25 cellular contexts compared by ENCODE assay signal in genomic region chr13:38759390-38759789, GRCh38.
"Had no signal": no experiment of that assay in that cellular context is flagged by ENCODE, and none has a peak within 500 bp of the region (broad histone marks: within the 10 kb centered on the region; RNA-seq: fewer than 3 reads in every experiment).

No MANE protein-coding gene starts in this region.

- H3K9me3 ChIP-seq: colonic mucosa, gastrocnemius medialis, mucosa of descending colon, pancreas, right lobe of liver, testis, tibial artery had no signal

- H3K36me3 ChIP-seq: colonic mucosa, gastrocnemius medialis, pancreas, right lobe of liver, tibial artery had no signal

- H3K4me1 Mint-ChIP-seq: memory B cell; naive thymus-derived CD4-positive, alpha-beta T cell; stimulated activated memory B cell treated with anti-CD40 and anti-IgM and Interleukin-4, amounts not matched to agents 10 μg/mL and 1 μg/mL and 100 μg/mL, for 72 hours had no signal

- DNase-seq: colonic mucosa; effector CD8-positive, alpha-beta T cell; endodermal cell; foreskin fibroblast; gastrocnemius medialis; head of caudate nucleus; mucosa of descending colon; naive thymus-derived CD4-positive, alpha-beta T cell; occipital lobe; pancreas; right lobe of liver; stimulated activated CD4-positive, alpha-beta T cell treated with anti-CD3 and anti-CD28 coated beads, Interleukin-2, amount 100 ng/mL, for 24 hours; stimulated activated CD4-positive, alpha-beta T cell treated with anti-CD3 and anti-CD28 coated beads, Interleukin-4, amount 100 ng/mL, for 24 hours; stimulated activated naive CD8-positive, alpha-beta T cell treated with anti-CD3 and anti-CD28 coated beads, Interleukin-15, Interleukin-2, amounts not matched to agents 100 U/mL and 50 U/mL, for 24 hours; substantia nigra; testis; tibial artery had no signal

- H3K4me1 ChIP-seq: colonic mucosa, testis, tibial artery had no signal

- H3K27me3 Mint-ChIP-seq: dendritic cell treated with granulocyte-macrophage colony-stimulating factor and Interleukin-4, amounts not matched to agents 40 ng/mL and 50 ng/mL, for 4 days had no signal

- H3K36me3 Mint-ChIP-seq: memory B cell; naive thymus-derived CD4-positive, alpha-beta T cell; stimulated activated memory B cell treated with anti-CD40 and anti-IgM and Interleukin-4, amounts not matched to agents 10 μg/mL and 1 μg/mL and 100 μg/mL, for 72 hours; type B pancreatic cell had no signal

- H3K4me3 Mint-ChIP-seq: dendritic cell treated with granulocyte-macrophage colony-stimulating factor and Interleukin-4, amounts not matched to agents 40 ng/mL and 50 ng/mL, for 4 days; endodermal cell; memory B cell; naive thymus-derived CD4-positive, alpha-beta T cell; stimulated activated memory B cell treated with anti-CD40 and anti-IgM and Interleukin-4, amounts not matched to agents 10 μg/mL and 1 μg/mL and 100 μg/mL, for 72 hours; type B pancreatic cell had no signal

- H3K4me3 ChIP-seq: colonic mucosa, gastrocnemius medialis, lung, mucosa of descending colon, pancreas, right lobe of liver, testis, tibial artery had no signal

- H3K27ac Mint-ChIP-seq: dendritic cell treated with granulocyte-macrophage colony-stimulating factor and Interleukin-4, amounts not matched to agents 40 ng/mL and 50 ng/mL, for 4 days; endodermal cell; memory B cell; naive thymus-derived CD4-positive, alpha-beta T cell; stimulated activated memory B cell treated with anti-CD40 and anti-IgM and Interleukin-4, amounts not matched to agents 10 μg/mL and 1 μg/mL and 100 μg/mL, for 72 hours; type B pancreatic cell had no signal

- H3K27ac ChIP-seq: colonic mucosa, epithelial cell of prostate, gastrocnemius medialis, pancreas, right lobe of liver, testis, tibial artery had no signal

- H3K27me3 ChIP-seq: colonic mucosa, gastrocnemius medialis, pancreas, right lobe of liver, testis had no signal

- H3K9me3 Mint-ChIP-seq: dendritic cell treated with granulocyte-macrophage colony-stimulating factor and Interleukin-4, amounts not matched to agents 40 ng/mL and 50 ng/mL, for 4 days; endodermal cell; type B pancreatic cell had no signal

- ATAC-seq: esophagus mucosa; gastrocnemius medialis; left lobe of liver; mucosa of descending colon; naive thymus-derived CD4-positive, alpha-beta T cell; pancreas; right lobe of liver; stimulated activated memory B cell treated with anti-CD40 and anti-IgM and Interleukin-4, amounts not matched to agents 10 μg/mL and 1 μg/mL and 100 μg/mL, for 72 hours; stimulated activated naive CD8-positive, alpha-beta T cell treated with anti-CD3 and anti-CD28 coated beads, Interleukin-15, Interleukin-2, amounts not matched to agents 100 U/mL and 50 U/mL, for 24 hours had no signal
